ENCODE assay signal across 1 cellular context in the genomic region with DNA sequence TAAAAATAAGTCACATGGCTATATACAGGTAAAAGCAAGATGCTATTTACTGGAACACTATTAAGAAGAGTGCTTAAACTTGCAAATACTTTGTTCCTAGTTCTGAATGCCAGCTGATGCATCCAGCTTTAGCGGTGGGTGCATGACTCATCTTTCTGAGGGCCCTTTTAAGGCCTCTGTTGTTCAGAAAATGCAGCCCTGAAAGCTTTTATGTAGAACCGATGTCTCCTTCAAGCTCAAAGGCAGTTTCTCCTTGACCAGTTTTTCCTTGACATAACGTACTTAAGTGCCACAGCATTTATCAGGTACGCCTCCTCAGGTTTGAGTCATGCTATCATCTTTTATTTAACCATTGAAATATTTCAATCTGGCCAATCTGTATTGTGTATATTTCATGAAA.
A peak's percentile ranks its signal among the peaks of the same experiment; 100 is the strongest.
TF ChIP-seq lines count a peak whose summit lies in the region.

No MANE protein-coding gene starts in this region.

TF ChIP-seq in endothelial cell of umbilical vein, 7 proteins besides CTCF, POLR2A, EP300 and RAD21:
- TF ChIP-seq MYC (IDR thresholded peaks at IDR 0.05; ENCODE audit: low read depth, low read length) = no peak
- no peak for TF ChIP-seq GATA2 (IDR thresholded peaks at IDR 0.05; ENCODE audit: insufficient read depth, insufficient read length, low read depth, low read length)
- TF ChIP-seq MAX (IDR thresholded peaks at IDR 0.05; ENCODE audit: insufficient read depth, insufficient read length) = no peak
- peak; percentile 71 for TF ChIP-seq JUN (IDR thresholded peaks at IDR 0.05; ENCODE audit: borderline replicate concordance, insufficient read depth, insufficient read length, low read depth)
- no peak for TF ChIP-seq EZH2 (IDR thresholded peaks at IDR 0.05; ENCODE audit: borderline replicate concordance, low read depth, low read length, severe bottlenecking)
- no peak for TF ChIP-seq POLR2AphosphoS5 (IDR thresholded peaks at IDR 0.05; ENCODE audit: insufficient read depth, low read depth, low read length)
- TF ChIP-seq FOS (IDR thresholded peaks at IDR 0.05; ENCODE audit: borderline replicate concordance, insufficient read depth, low read length) = peak; percentile 83
